1 cellular context compared by ENCODE assay signal in genomic region chr16:9286930-9287329, GRCh38.
TF ChIP-seq lines count a peak whose summit lies in the region.

No MANE protein-coding gene starts in this region.

TF ChIP-seq in H1, 55 proteins besides CTCF, POLR2A, EP300 and RAD21:
- no peak for TF ChIP-seq HDAC2 (IDR thresholded peaks at IDR 0.05; ENCODE audit: borderline replicate concordance in 1 of 2, low read depth in 2 of 2, low read length in 2 of 2)
- no peak for TF ChIP-seq BACH1 (IDR thresholded peaks at IDR 0.05; ENCODE audit: low read length)
- TF ChIP-seq PHF8 (conservative IDR thresholded peaks at IDR 0.05; ENCODE audit: low read depth, low read length) = no peak
- TF ChIP-seq TBP (IDR thresholded peaks at IDR 0.05; ENCODE audit: low read depth, low read length) = no peak
- TF ChIP-seq KDM4A (IDR thresholded peaks at IDR 0.05; ENCODE audit: low read depth, low read length, severe bottlenecking) = no peak
- TF ChIP-seq CTBP2 (IDR thresholded peaks at IDR 0.05; ENCODE audit: borderline replicate concordance, insufficient read depth, insufficient read length, low read length) = no peak
- TF ChIP-seq TAF1 (IDR thresholded peaks at IDR 0.05; ENCODE audit: low read depth, low read length) = no peak
- TF ChIP-seq CHD7 (IDR thresholded peaks at IDR 0.05; ENCODE audit: insufficient replicate concordance, low read length) = no peak
- TF ChIP-seq POLR2AphosphoS5 (IDR thresholded peaks at IDR 0.05; ENCODE audit: low read depth, low read length) = no peak
- no peak for TF ChIP-seq RXRA (IDR thresholded peaks at IDR 0.05; ENCODE audit: insufficient read depth, low read depth, low read length)
- TF ChIP-seq E2F6 (IDR thresholded peaks at IDR 0.05) = no peak
- no peak for TF ChIP-seq RFX5 (IDR thresholded peaks at IDR 0.05; ENCODE audit: borderline replicate concordance, low read depth, low read length)
- TF ChIP-seq NANOG (IDR thresholded peaks at IDR 0.05; ENCODE audit: insufficient read depth, low read depth, low read length, poor library complexity, severe bottlenecking) = no peak
- no peak for TF ChIP-seq GTF2F1 (IDR thresholded peaks at IDR 0.05; ENCODE audit: borderline replicate concordance, low read depth, low read length)
- no peak for TF ChIP-seq HDAC6 (IDR thresholded peaks at IDR 0.05; ENCODE audit: low read depth, low read length)
- no peak for TF ChIP-seq MAFK (IDR thresholded peaks at IDR 0.05; ENCODE audit: low read depth, low read length)
- no peak for TF ChIP-seq RBBP5 (IDR thresholded peaks at IDR 0.05; ENCODE audit: borderline replicate concordance, low read depth, low read length)
- TF ChIP-seq ZNF274 (IDR thresholded peaks at IDR 0.05; ENCODE audit: borderline replicate concordance, extremely low read depth, low read length) = no peak
